Comparison of ENCODE assay signal across 17 cellular contexts in genomic region chr18:36636237-36636792, GRCh38.
DNase-seq lines count a peak whose midpoint lies in the region; ATAC-seq and FAIRE-seq lines count a peak whose summit lies in the region.
"Had no signal": no experiment of that assay in that cellular context is flagged by ENCODE, and none has a peak within 500 bp of the region (broad histone marks: within the 10 kb centered on the region; RNA-seq: fewer than 3 reads in every experiment).

No MANE protein-coding gene starts in this region.

- FAIRE-seq in RCC 7860 (lab: Jason Lieb, UNC): no peak
- FAIRE-seq: bronchial epithelial cell had no signal

- no peaks in the 10 kb centered on the region for H3K4me1 Mint-ChIP-seq in T-helper 2 cell treated with Interferon-gamma antibody and Interleukin-4, amounts not matched to agents 5 μg/mL and 100 μg/mL, for 36 hours (ENCODE audit: low read depth)

- H3K4me2 ChIP-seq in BLaER1: peak overlapping the region; percentile 73

- H3K9me3 ChIP-seq in BLaER1: peaks cover 7% of the 10 kb centered on the region; the same call in 1 of the 2 replicates
- H3K9me3 ChIP-seq: mucosa of descending colon, tibial artery had no signal

- peak; percentile 54 for DNase-seq in MV-4-11 (lab: John Stamatoyannopoulos, UW)
- DNase-seq in NCI-H146 treated with DMSO at 0.1 percent for 48 hours (lab: John Stamatoyannopoulos, UW; ENCODE audit: unreplicated experiment): no peak
- no peak for DNase-seq in T-helper 2 cell treated with Interferon-gamma antibody and Interleukin-4, amounts not matched to agents 5 μg/mL and 100 μg/mL, for 36 hours (ENCODE audit: low spot score)
- DNase-seq in RCC 7860 (ENCODE audit: low spot score): no peak
- no peak for DNase-seq in NCI-H2227 treated with DMSO at 0.1 percent for 48 hours (lab: John Stamatoyannopoulos, UW)
- DNase-seq: activated CD8-positive, alpha-beta T cell treated with anti-CD3 and anti-CD28 coated beads, Interleukin-2, amount 10 ng/mL, durations not matched to agents 7 days and 5 days; activated gamma-delta T cell treated with Interleukin-2 at 50 U/mL for 16 hours; effector memory CD4-positive, alpha-beta T cell; foreskin melanocyte; mucosa of descending colon; NCI-H524 treated with DMSO at 0.1 percent for 48 hours; posterior cingulate gyrus; tibial artery had no signal

- H3K4me3 Mint-ChIP-seq in T-helper 2 cell treated with Interferon-gamma antibody and Interleukin-4, amounts not matched to agents 5 μg/mL and 100 μg/mL, for 36 hours: no peak overlapping the region
- H3K4me3 Mint-ChIP-seq: activated CD8-positive, alpha-beta T cell treated with anti-CD3 and anti-CD28 coated beads, Interleukin-2, amount 10 ng/mL, durations not matched to agents 7 days and 5 days had no signal

- H3K4me1 ChIP-seq in BLaER1: peaks cover 64% of the 10 kb centered on the region

- no peak overlapping the region for H3K4me3 ChIP-seq in BLaER1
- H3K4me3 ChIP-seq: mucosa of descending colon, tibial artery had no signal

- no peaks in the 10 kb centered on the region for H3K27me3 ChIP-seq in BLaER1
- H3K27me3 ChIP-seq: tibial artery had no signal

- H3K27ac Mint-ChIP-seq in T-helper 2 cell treated with Interferon-gamma antibody and Interleukin-4, amounts not matched to agents 5 μg/mL and 100 μg/mL, for 36 hours: no peak overlapping the region
- H3K27ac Mint-ChIP-seq: activated CD8-positive, alpha-beta T cell treated with anti-CD3 and anti-CD28 coated beads, Interleukin-2, amount 10 ng/mL, durations not matched to agents 7 days and 5 days had no signal

- no peak overlapping the region for H3K9ac ChIP-seq in BLaER1

- 0 out of 2 replicates have a peak overlapping the region, but pooled peaks have one; percentile 8 for H3K27ac ChIP-seq in BLaER1
- H3K27ac ChIP-seq: tibial artery had no signal

- ATAC-seq in GM19372 (IDR thresholded peaks at IDR 0.05; ENCODE audit: low read depth, unreplicated experiment): peak; percentile 43
- peak; percentile 43 for ATAC-seq in HG02885 (IDR thresholded peaks at IDR 0.05; ENCODE audit: poor library complexity, unreplicated experiment)
- ATAC-seq: activated CD8-positive, alpha-beta T cell treated with anti-CD3 and anti-CD28 coated beads, Interleukin-2, amount 10 ng/mL, durations not matched to agents 7 days and 5 days; mucosa of descending colon had no signal

- no peaks in the 10 kb centered on the region for H3K36me3 ChIP-seq in BLaER1
- H3K36me3 ChIP-seq: tibial artery had no signal

- no peaks in the 10 kb centered on the region for H4K20me1 ChIP-seq in BLaER1

- H3K27me3 Mint-ChIP-seq in T-helper 2 cell treated with Interferon-gamma antibody and Interleukin-4, amounts not matched to agents 5 μg/mL and 100 μg/mL, for 36 hours (ENCODE audit: low read depth): peaks cover 3% of the 10 kb centered on the region

- no peaks in the 10 kb centered on the region for H3K36me3 Mint-ChIP-seq in T-helper 2 cell treated with Interferon-gamma antibody and Interleukin-4, amounts not matched to agents 5 μg/mL and 100 μg/mL, for 36 hours (ENCODE audit: low read depth)

- H3K9me3 Mint-ChIP-seq in T-helper 2 cell treated with Interferon-gamma antibody and Interleukin-4, amounts not matched to agents 5 μg/mL and 100 μg/mL, for 36 hours: no peaks in the 10 kb centered on the region
